19 cellular contexts compared by ENCODE assay signal in genomic region chr12:100671396-100672074, GRCh38.
A peak's percentile ranks its signal among the peaks of the same experiment; 100 is the strongest.
DNase-seq lines count a peak whose midpoint lies in the region; ATAC-seq, FAIRE-seq and TF ChIP-seq lines count a peak whose summit lies in the region.
"Had no signal": no experiment of that assay in that cellular context is flagged by ENCODE, and none has a peak within 500 bp of the region (broad histone marks: within the 10 kb centered on the region; RNA-seq: fewer than 3 reads in every experiment).

No MANE protein-coding gene starts in this region.

- no peaks in the 10 kb centered on the region for H3K9me3 ChIP-seq in GM12878 (replicated peaks; ENCODE audit: control insufficient read depth, insufficient read depth, low read length)
- H3K9me3 ChIP-seq in CD4-positive, alpha-beta memory T cell (ENCODE audit: control insufficient read depth in 1 of 2, low read length in 2 of 2), result no peaks in the 10 kb centered on the region
- H3K9me3 ChIP-seq: gastrocnemius medialis, spleen, stomach, upper lobe of left lung had no signal

- no peak overlapping the region for H3K27ac ChIP-seq in GM12878 (ENCODE audit: control insufficient read depth, insufficient read depth)
- H3K27ac ChIP-seq in CD4-positive, alpha-beta memory T cell (ENCODE audit: low read depth, low read length), result no peak overlapping the region
- H3K27ac ChIP-seq: gastrocnemius medialis, spleen, stomach, upper lobe of left lung had no signal

- no peak for TF ChIP-seq EP300 in GM12878 (IDR thresholded peaks at IDR 0.05; ENCODE audit: borderline replicate concordance in 1 of 2, control insufficient read depth in 1 of 2, low read depth in 2 of 2, low read length in 2 of 2)

- 22% methylated on average over 7 of the region's 7 CpGs for whole genome bisulfite sequencing in GM12878 (ENCODE audit: insufficient coverage, insufficient replicate concordance, low lambda C conversion rate, missing lambda C conversion rate)

- H3K36me3 Mint-ChIP-seq in CD4-positive, alpha-beta memory T cell, result no peaks in the 10 kb centered on the region
- no peaks in the 10 kb centered on the region for H3K36me3 Mint-ChIP-seq in T-helper 2 cell treated with Interferon-gamma antibody and Interleukin-4, amounts not matched to agents 5 μg/mL and 100 μg/mL, for 36 hours (ENCODE audit: low read depth)
- H3K36me3 Mint-ChIP-seq: activated naive CD8-positive, alpha-beta T cell treated with anti-CD3 and anti-CD28 coated beads for 36 hours; CD8-positive, alpha-beta T cell had no signal

- no peak overlapping the region for H2AFZ ChIP-seq in GM12878 (ENCODE audit: control insufficient read depth, low read depth, low read length)

- ATAC-seq in GM18870 (IDR thresholded peaks at IDR 0.05; ENCODE audit: unreplicated experiment), result peak; percentile 20
- ATAC-seq in GM21529 (IDR thresholded peaks at IDR 0.05; ENCODE audit: unreplicated experiment), result peak; percentile 14
- ATAC-seq in HG03175 (IDR thresholded peaks at IDR 0.05; ENCODE audit: unreplicated experiment), result peak; percentile 18
- ATAC-seq in GM12878, result peak; percentile 32; the same call in 2 of the 3 replicates
- no peak for ATAC-seq in GM21737 (IDR thresholded peaks at IDR 0.05; ENCODE audit: unreplicated experiment)
- no peak for ATAC-seq in GM19328 (IDR thresholded peaks at IDR 0.05; ENCODE audit: unreplicated experiment)
- ATAC-seq: CD8-positive, alpha-beta T cell; gastrocnemius medialis had no signal

- CTCF ChIA-PET in GM12878 (lab: Yijun Ruan, JAX), result interaction anchor here (0.6 to 4.4 kb wide), 38 partner anchors 10 to 702 kb away, joined by 3 to 37 read pairs (median 4); no protein-coding TSS in a partner anchor
- CTCF ChIA-PET in CD4-positive, alpha-beta memory T cell (lab: Charles Lee; ENCODE audit: partially characterized antibody), result interaction anchor here (0.9 to 1.5 kb wide), 3 partner anchors 10 to 437 kb away, joined by 3 read pairs; no protein-coding TSS in a partner anchor

- peaks cover 3% of the 10 kb centered on the region; the same call in 1 of the 2 replicates for H4K20me1 ChIP-seq in GM12878 (ENCODE audit: control insufficient read depth, insufficient read depth)

- no peak overlapping the region for H3K4me3 ChIP-seq in GM12878
- no peak overlapping the region for H3K4me3 ChIP-seq in CD4-positive, alpha-beta memory T cell (ENCODE audit: low read length in 2 of 2)
- H3K4me3 ChIP-seq: gastrocnemius medialis, spleen, stomach, upper lobe of left lung had no signal

- H3K4me2 ChIP-seq in GM12878 (ENCODE audit: control insufficient read depth, insufficient read depth), result no peak overlapping the region

- no peaks in the 10 kb centered on the region for H3K4me1 Mint-ChIP-seq in CD4-positive, alpha-beta memory T cell
- no peaks in the 10 kb centered on the region for H3K4me1 Mint-ChIP-seq in T-helper 2 cell treated with Interferon-gamma antibody and Interleukin-4, amounts not matched to agents 5 μg/mL and 100 μg/mL, for 36 hours (ENCODE audit: low read depth)
- H3K4me1 Mint-ChIP-seq: activated naive CD8-positive, alpha-beta T cell treated with anti-CD3 and anti-CD28 coated beads for 36 hours; activated T-helper 17 cell treated with anti-CD3 and anti-CD28 coated beads, Interleukin-2, amount 50 U/mL, for 72 hours had no signal

- H3K9ac ChIP-seq in GM12878 (ENCODE audit: control insufficient read depth, insufficient read depth, low read length), result no peak overlapping the region

- no peaks in the 10 kb centered on the region; a peak in 2 of 4 replicates for H3K27me3 ChIP-seq in GM12878 (replicated peaks in 1 of 2; ENCODE audit: control insufficient read depth in 2 of 2, insufficient read depth in 2 of 2, low read length in 1 of 2)
- H3K27me3 ChIP-seq in CD4-positive, alpha-beta memory T cell (ENCODE audit: insufficient read depth, low read length), result no peaks in the 10 kb centered on the region
- H3K27me3 ChIP-seq: gastrocnemius medialis, stomach, upper lobe of left lung had no signal

- no peak for FAIRE-seq in GM12878 (lab: Jason Lieb, UNC)
- FAIRE-seq: TTC549 had no signal

- no peak overlapping the region for H3K4me3 Mint-ChIP-seq in CD4-positive, alpha-beta memory T cell
- no peak overlapping the region for H3K4me3 Mint-ChIP-seq in T-helper 2 cell treated with Interferon-gamma antibody and Interleukin-4, amounts not matched to agents 5 μg/mL and 100 μg/mL, for 36 hours
- H3K4me3 Mint-ChIP-seq: activated naive CD8-positive, alpha-beta T cell treated with anti-CD3 and anti-CD28 coated beads for 36 hours; activated T-helper 17 cell treated with anti-CD3 and anti-CD28 coated beads, Interleukin-2, amount 50 U/mL, for 72 hours; CD8-positive, alpha-beta T cell had no signal

- no peak for TF ChIP-seq RAD21 in GM12878 (IDR thresholded peaks at IDR 0.05; ENCODE audit: insufficient read depth, low read depth, low read length)

- POLR2A ChIA-PET in GM12878 (lab: Charles Lee), result no interaction called here
- POLR2A ChIA-PET in CD4-positive, alpha-beta memory T cell (lab: Charles Lee; ENCODE audit: partially characterized antibody), result no interaction called here

- H3K27me3 Mint-ChIP-seq in CD4-positive, alpha-beta memory T cell, result peaks cover 3 to 6% of the 10 kb centered on the region in 2 donors
- no peaks in the 10 kb centered on the region for H3K27me3 Mint-ChIP-seq in T-helper 2 cell treated with Interferon-gamma antibody and Interleukin-4, amounts not matched to agents 5 μg/mL and 100 μg/mL, for 36 hours (ENCODE audit: low read depth)

- SMC1A ChIA-PET in GM12878 (lab: Charles Lee; ENCODE audit: uncharacterized antibody, unreplicated experiment), result interaction anchor here (0.6 to 2.2 kb wide), 8 partner anchors 11 to 633 kb away, joined by 3 to 9 read pairs (median 4); no protein-coding TSS in a partner anchor

- TF ChIP-seq CTCF in GM12878 (IDR thresholded peaks at IDR 0.05 in 2 of 3, conservative IDR thresholded peaks at IDR 0.05 in 1 of 3; ENCODE audit: control insufficient read depth in 2 of 3, extremely low read depth in 1 of 3, insufficient read depth in 1 of 3, low read depth in 3 of 3, low read length in 3 of 3), result no peak

- no peaks in the 10 kb centered on the region for H3K36me3 ChIP-seq in GM12878 (ENCODE audit: control insufficient read depth in 2 of 2, insufficient read depth in 2 of 2, low read length in 1 of 2)
- H3K36me3 ChIP-seq in CD4-positive, alpha-beta memory T cell (ENCODE audit: insufficient read depth, low read length), result no peaks in the 10 kb centered on the region
- H3K36me3 ChIP-seq: gastrocnemius medialis, spleen, stomach, upper lobe of left lung had no signal

- DNase-seq in GM12878 (ENCODE audit: low read depth, low spot score), result no peak
- no peak for DNase-seq in CD4-positive, alpha-beta memory T cell
- DNase-seq in T-helper 2 cell treated with Interferon-gamma antibody and Interleukin-4, amounts not matched to agents 5 μg/mL and 100 μg/mL, for 36 hours (ENCODE audit: low spot score), result no peak
- DNase-seq: effector CD8-positive, alpha-beta T cell; gastrocnemius medialis; NCI-H510A treated with DMSO at 0.1 percent for 48 hours; SHP77; spleen; stomach had no signal

- peaks cover 0 to 3% (median 0%) of the 10 kb centered on the region in 8 donors for H3K9me3 Mint-ChIP-seq in CD4-positive, alpha-beta memory T cell
- no peaks in the 10 kb centered on the region for H3K9me3 Mint-ChIP-seq in T-helper 2 cell treated with Interferon-gamma antibody and Interleukin-4, amounts not matched to agents 5 μg/mL and 100 μg/mL, for 36 hours
- H3K9me3 Mint-ChIP-seq: activated naive CD8-positive, alpha-beta T cell treated with anti-CD3 and anti-CD28 coated beads for 36 hours; activated T-helper 17 cell treated with anti-CD3 and anti-CD28 coated beads, Interleukin-2, amount 50 U/mL, for 72 hours; CD8-positive, alpha-beta T cell had no signal

- H3K4me1 ChIP-seq in GM12878 (ENCODE audit: control insufficient read depth, insufficient read depth, low read length), result no peaks in the 10 kb centered on the region
- no peaks in the 10 kb centered on the region for H3K4me1 ChIP-seq in CD4-positive, alpha-beta memory T cell (ENCODE audit: insufficient read depth, low read length)
- H3K4me1 ChIP-seq: gastrocnemius medialis, spleen, stomach, upper lobe of left lung had no signal

- in situ Hi-C loops in GM12878 (cut with MboI), result no loop called here

- H3K27ac Mint-ChIP-seq in CD4-positive, alpha-beta memory T cell, result no peak overlapping the region
- no peak overlapping the region for H3K27ac Mint-ChIP-seq in T-helper 2 cell treated with Interferon-gamma antibody and Interleukin-4, amounts not matched to agents 5 μg/mL and 100 μg/mL, for 36 hours
- H3K27ac Mint-ChIP-seq: activated naive CD8-positive, alpha-beta T cell treated with anti-CD3 and anti-CD28 coated beads for 36 hours; activated T-helper 17 cell treated with anti-CD3 and anti-CD28 coated beads, Interleukin-2, amount 50 U/mL, for 72 hours; CD8-positive, alpha-beta T cell had no signal

- no peak for TF ChIP-seq POLR2A in GM12878 (IDR thresholded peaks at IDR 0.05; ENCODE audit: low read depth, low read length)

- RAD21 ChIA-PET in GM12878 (lab: Charles Lee; ENCODE audit: unreplicated experiment), result interaction anchor here (0.8 to 2.9 kb wide), 13 partner anchors 38 to 437 kb away, joined by 3 to 11 read pairs (median 3); partner anchors contain the start of gene GAS2L3

- no peaks in the 10 kb centered on the region for H3K79me2 ChIP-seq in GM12878 (ENCODE audit: control insufficient read depth, insufficient read depth, low read length)

- intact Hi-C loops in GM12878 (cut with micrococcal nuclease; ENCODE audit: unreplicated experiment), result loop anchor here (2.0 kb wide), 2 partner anchors 323 to 437 kb away; no protein-coding TSS in a partner anchor
- intact Hi-C loops in CD4-positive, alpha-beta memory T cell (cut with micrococcal nuclease), result no loop called here

- BruUV-seq in GM12878 (replicated peaks; lab: Mats Ljungman, UMichigan), result no TSS peak

TF ChIP-seq in GM12878, 131 proteins besides CTCF, POLR2A, EP300 and RAD21 (continues in another document):
- TF ChIP-seq RAD51 (IDR thresholded peaks at IDR 0.05) (no peak), RFX5 (IDR thresholded peaks at IDR 0.05; ENCODE audit: low read depth, low read length) (no peak)

Comparison
In these comparisons a context has a peak if more than half of its experiments do, and no peak if none do; other contexts are left out.
1. ATAC-seq: peak in GM18870 (single experiment), GM21529 (single experiment), HG03175 (single experiment) and GM12878 (single experiment); none in GM21737 (single experiment) and GM19328 (single experiment).